In the genomic region with DNA sequence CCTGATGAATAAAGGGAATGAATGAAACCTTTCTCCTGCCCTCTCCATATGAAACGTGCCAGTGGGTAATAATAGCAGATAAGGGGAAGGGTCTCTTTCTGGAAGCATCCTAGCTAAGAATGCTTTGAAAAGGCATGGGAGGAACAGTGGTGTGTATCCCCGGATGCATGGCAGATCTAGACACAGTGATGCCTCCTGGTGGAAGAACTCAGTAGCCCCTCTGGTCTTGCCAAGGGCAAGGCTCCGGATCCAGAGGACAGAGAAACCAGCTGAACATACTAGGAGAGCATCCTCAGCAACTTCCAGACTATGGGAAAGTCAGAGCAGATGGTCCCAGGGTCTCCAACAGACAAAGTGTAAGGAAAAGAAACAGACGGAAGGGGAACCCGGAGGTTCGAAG, we compare ENCODE assay signal across 13 cellular contexts. TPM values are rescaled to one million over a fixed set of nuclear protein-coding genes. Genes with fewer than 3 reads are reported as not detected.
A peak's percentile ranks its signal among the peaks of the same experiment; 100 is the strongest.
DNase-seq lines count a peak whose midpoint lies in the region; ATAC-seq and TF ChIP-seq lines count a peak whose summit lies in the region.
"Had no signal": no experiment of that assay in that cellular context is flagged by ENCODE, and none has a peak within 500 bp of the region (broad histone marks: within the 10 kb centered on the region; RNA-seq: fewer than 3 reads in every experiment).

No MANE protein-coding gene starts in this region.

- H3K9me2 ChIP-seq in HCT116 (ENCODE audit: insufficient read depth) = no peaks in the 10 kb centered on the region

- H3K4me3 ChIP-seq in BE2C (ENCODE audit: low read depth, low read length) = no peak overlapping the region
- H3K4me3 ChIP-seq in HCT116 (replicated peaks in 1 of 2; ENCODE audit: low read depth in 1 of 2, low read length in 2 of 2) = no peak overlapping the region
- no peak overlapping the region for H3K4me3 ChIP-seq in WERI-Rb-1 (ENCODE audit: low read depth, low read length)
- no peak overlapping the region for H3K4me3 ChIP-seq in smooth muscle cell
- H3K4me3 ChIP-seq: lung had no signal

- H3F3A ChIP-seq in smooth muscle cell (ENCODE audit: low read depth) = no peaks in the 10 kb centered on the region

- H3K36me3 ChIP-seq in BE2C (no peaks in the 10 kb centered on the region), HCT116 (ENCODE audit: control insufficient read depth in 1 of 2, insufficient read depth in 2 of 2, low read length in 2 of 2) (no peaks in the 10 kb centered on the region), WERI-Rb-1 (no peaks in the 10 kb centered on the region), smooth muscle cell (ENCODE audit: low read depth) (no peaks in the 10 kb centered on the region)

- POLR2A ChIA-PET in HCT116 (lab: Charles Lee) = interaction anchor here (0.9 to 1.5 kb wide), 2 partner anchors 52 to 376 kb away, joined by 3 to 5 read pairs; no protein-coding TSS in a partner anchor

- TF ChIP-seq RAD21 in HCT116 (IDR thresholded peaks at IDR 0.05; ENCODE audit: low read depth) = peak; percentile 43

- H3K9ac ChIP-seq in HCT116 (ENCODE audit: low read length) (no peak overlapping the region), smooth muscle cell (ENCODE audit: low read depth) (no peak overlapping the region)

- no peaks in the 10 kb centered on the region for H3K4me1 ChIP-seq in BE2C
- H3K4me1 ChIP-seq in HCT116 (ENCODE audit: control insufficient read depth in 1 of 2, insufficient read depth in 2 of 2, low read length in 2 of 2) = peaks cover 3 to 13% of the 10 kb centered on the region in 2 experiments; a peak in 3 of 4 replicates
- no peaks in the 10 kb centered on the region for H3K4me1 ChIP-seq in smooth muscle cell (ENCODE audit: low read depth)

- no peak overlapping the region for H3K4me2 ChIP-seq in HCT116 (ENCODE audit: low read length)
- H3K4me2 ChIP-seq in smooth muscle cell = no peak overlapping the region

- H4K20me1 ChIP-seq in HCT116 (ENCODE audit: insufficient read depth) (no peaks in the 10 kb centered on the region), smooth muscle cell (ENCODE audit: low read depth) (no peaks in the 10 kb centered on the region)

- no peaks in the 10 kb centered on the region for H3K9me3 ChIP-seq in BE2C
- no peaks in the 10 kb centered on the region for H3K9me3 ChIP-seq in HCT116 (ENCODE audit: control insufficient read depth in 1 of 2, insufficient read depth in 1 of 2, low read depth in 1 of 2, low read length in 2 of 2)
- H3K9me3 ChIP-seq in WERI-Rb-1 (ENCODE audit: severe bottlenecking) = no peaks in the 10 kb centered on the region
- no peaks in the 10 kb centered on the region for H3K9me3 ChIP-seq in smooth muscle cell (replicated peaks; ENCODE audit: low read depth)

- DNase-seq in BE2C (no peak), HCT116 (ENCODE audit: low read depth, low spot score) (peak; percentile 8), WERI-Rb-1 (no peak), islet precursor cell (peak; percentile 78), inferior parietal cortex (ENCODE audit: extremely low spot score) (no peak), smooth muscle cell (lab: John Stamatoyannopoulos, UW; ENCODE audit: unreplicated experiment) (no peak), hypothalamus (lab: John Stamatoyannopoulos, UW) (no peak)
- DNase-seq: central memory CD4-positive, alpha-beta T cell; NCI-H1436; stimulated activated CD4-positive, alpha-beta T cell treated with anti-CD3 and anti-CD28 coated beads, Interleukin-4, amount 100 ng/mL, for 1 hour had no signal

- RAD21 ChIA-PET in HCT116 (lab: Charles Lee; ENCODE audit: low non-redundant PET in 1 of 2, low total read pairs in 2 of 2, uncharacterized antibody in 2 of 2, unreplicated experiment in 2 of 2) = interaction anchor here (1.2 to 1.5 kb wide), 2 partner anchors 52 kb away, joined by 4 to 6 read pairs; no protein-coding TSS in a partner anchor

- H3K79me2 ChIP-seq in HCT116 (ENCODE audit: insufficient read depth, low read length) (no peaks in the 10 kb centered on the region), smooth muscle cell (ENCODE audit: low read depth) (no peaks in the 10 kb centered on the region)

- TF ChIP-seq CTCF in BE2C (IDR thresholded peaks at IDR 0.05; ENCODE audit: low read depth, low read length) = peak; percentile 56
- peak; percentile 42 to 66 (median 64); a peak in 5 of 6 replicates for TF ChIP-seq CTCF in HCT116 (IDR thresholded peaks at IDR 0.05 in 2 of 3, conservative IDR thresholded peaks at IDR 0.05 in 1 of 3; ENCODE audit: borderline replicate concordance in 1 of 3, insufficient read depth in 1 of 3, low read depth in 2 of 3, low read length in 2 of 3)
- peak; percentile 54 for TF ChIP-seq CTCF in WERI-Rb-1 (IDR thresholded peaks at IDR 0.05; ENCODE audit: low read depth, low read length)
- no peak for TF ChIP-seq CTCF in smooth muscle cell (IDR thresholded peaks at IDR 0.05; ENCODE audit: borderline replicate concordance, insufficient read depth, poor library complexity, severe bottlenecking)

- no peak overlapping the region for H2AFZ ChIP-seq in HCT116 (ENCODE audit: low read depth, low read length, poor library complexity, severe bottlenecking)
- no peak overlapping the region for H2AFZ ChIP-seq in smooth muscle cell (ENCODE audit: low read depth)

- BruUV-seq in HCT116 (replicated peaks; lab: Mats Ljungman, UMichigan) = no TSS peak

- intact Hi-C loops in HCT116 (cut with micrococcal nuclease) = loop anchor here (5.0 kb wide), 1 partner anchor 52 kb away; no protein-coding TSS in a partner anchor

- 74% methylated on average over 6 of the region's 6 CpGs for WGBS in smooth muscle cell (ENCODE audit: low lambda C conversion rate)

- ATAC-seq in HCT116 (peak; percentile 75), HG03196 (IDR thresholded peaks at IDR 0.05; ENCODE audit: unreplicated experiment) (no peak)
- ATAC-seq: activated CD4-positive, CD25-positive, alpha-beta regulatory T cell treated with anti-CD3 and anti-CD28 coated beads, Interleukin-2, amount 50 U/mL, for 24 hours had no signal

- CTCF ChIA-PET in HCT116 (lab: Charles Lee) = interaction anchor here (0.6 to 6.8 kb wide), 3 partner anchors 10 to 108 kb away, joined by 3 to 37 read pairs (median 6); no protein-coding TSS in a partner anchor

- no peak overlapping the region for H3K27ac ChIP-seq in HCT116 (ENCODE audit: low read depth, low read length)
- no peak overlapping the region for H3K27ac ChIP-seq in WERI-Rb-1
- no peak overlapping the region for H3K27ac ChIP-seq in smooth muscle cell (ENCODE audit: low read depth)

- H3K27me3 ChIP-seq in BE2C = no peaks in the 10 kb centered on the region
- H3K27me3 ChIP-seq in HCT116 (ENCODE audit: insufficient read depth, low read length) = no peaks in the 10 kb centered on the region
- H3K27me3 ChIP-seq in WERI-Rb-1 (ENCODE audit: insufficient read depth, low read depth, severe bottlenecking) = no peaks in the 10 kb centered on the region
- H3K27me3 ChIP-seq in smooth muscle cell (ENCODE audit: low read depth) = no peaks in the 10 kb centered on the region

- no peak for TF ChIP-seq POLR2A in HCT116 (IDR thresholded peaks at IDR 0.05; ENCODE audit: borderline replicate concordance, extremely low read depth, insufficient read depth, insufficient read length)

TF ChIP-seq in HCT116, 20 proteins besides CTCF, POLR2A, EP300 and RAD21:
- TF ChIP-seq POLR2AphosphoS5 (IDR thresholded peaks at IDR 0.05; ENCODE audit: low read depth, low read length) (no peak), SRF (IDR thresholded peaks at IDR 0.05; ENCODE audit: low read depth) (no peak), SIN3A (IDR thresholded peaks at IDR 0.05; ENCODE audit: low read depth) (no peak)
- TF ChIP-seq, protein P1, sequence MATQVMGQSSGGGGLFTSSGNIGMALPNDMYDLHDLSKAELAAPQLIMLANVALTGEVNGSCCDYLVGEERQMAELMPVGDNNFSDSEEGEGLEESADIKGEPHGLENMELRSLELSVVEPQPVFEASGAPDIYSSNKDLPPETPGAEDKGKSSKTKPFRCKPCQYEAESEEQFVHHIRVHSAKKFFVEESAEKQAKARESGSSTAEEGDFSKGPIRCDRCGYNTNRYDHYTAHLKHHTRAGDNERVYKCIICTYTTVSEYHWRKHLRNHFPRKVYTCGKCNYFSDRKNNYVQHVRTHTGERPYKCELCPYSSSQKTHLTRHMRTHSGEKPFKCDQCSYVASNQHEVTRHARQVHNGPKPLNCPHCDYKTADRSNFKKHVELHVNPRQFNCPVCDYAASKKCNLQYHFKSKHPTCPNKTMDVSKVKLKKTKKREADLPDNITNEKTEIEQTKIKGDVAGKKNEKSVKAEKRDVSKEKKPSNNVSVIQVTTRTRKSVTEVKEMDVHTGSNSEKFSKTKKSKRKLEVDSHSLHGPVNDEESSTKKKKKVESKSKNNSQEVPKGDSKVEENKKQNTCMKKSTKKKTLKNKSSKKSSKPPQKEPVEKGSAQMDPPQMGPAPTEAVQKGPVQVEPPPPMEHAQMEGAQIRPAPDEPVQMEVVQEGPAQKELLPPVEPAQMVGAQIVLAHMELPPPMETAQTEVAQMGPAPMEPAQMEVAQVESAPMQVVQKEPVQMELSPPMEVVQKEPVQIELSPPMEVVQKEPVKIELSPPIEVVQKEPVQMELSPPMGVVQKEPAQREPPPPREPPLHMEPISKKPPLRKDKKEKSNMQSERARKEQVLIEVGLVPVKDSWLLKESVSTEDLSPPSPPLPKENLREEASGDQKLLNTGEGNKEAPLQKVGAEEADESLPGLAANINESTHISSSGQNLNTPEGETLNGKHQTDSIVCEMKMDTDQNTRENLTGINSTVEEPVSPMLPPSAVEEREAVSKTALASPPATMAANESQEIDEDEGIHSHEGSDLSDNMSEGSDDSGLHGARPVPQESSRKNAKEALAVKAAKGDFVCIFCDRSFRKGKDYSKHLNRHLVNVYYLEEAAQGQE (IDR thresholded peaks at IDR 0.05; ENCODE audit: low read depth) = no peak

RNA-seq across cellular contexts. Expression of a gene that starts 6.4 kb away (rescaled TPM):
- 0.39 TPM for polyA plus RNA-seq in BE2C (2012; ENCODE audit: insufficient read depth, insufficient read length, low read depth)
- total RNA-seq in HCT116 (2021; ENCODE audit: unreplicated experiment) = 1.0 TPM
- 0.82 and 0.96 TPM in 2 replicates for polyA plus RNA-seq in HCT116 (2012)
- total RNA-seq in smooth muscle cell = 0.13 and 0.31 TPM in 2 replicates
- polyA plus RNA-seq in smooth muscle cell = 0.67 and 1.3 TPM in 2 replicates

RNA-seq across cellular contexts. Expression of a gene that starts 20.1 kb away (rescaled TPM):
- polyA plus RNA-seq in BE2C (2012; ENCODE audit: insufficient read depth, insufficient read length, low read depth) = 0.46 TPM
- not detected for total RNA-seq in HCT116 (2021; ENCODE audit: unreplicated experiment)
- polyA plus RNA-seq in HCT116 (2012) = 2.8 and 3.5 TPM in 2 replicates
- total RNA-seq in smooth muscle cell = 0.09 TPM in 1 of 2 replicates, not detected in the other
- 0.93 and 1.4 TPM in 2 replicates for polyA plus RNA-seq in smooth muscle cell

RNA-seq across cellular contexts. Expression of a gene that starts 46.9 kb away (rescaled TPM):
- 32.7 TPM for polyA plus RNA-seq in BE2C (2012; ENCODE audit: insufficient read depth, insufficient read length, low read depth)
- 40.0 TPM for total RNA-seq in HCT116 (2021; ENCODE audit: unreplicated experiment)
- 30.7 and 32.6 TPM in 2 replicates for polyA plus RNA-seq in HCT116 (2012)
- 8.8 and 23.4 TPM in 2 replicates for total RNA-seq in smooth muscle cell
- 17.5 and 30.1 TPM in 2 replicates for polyA plus RNA-seq in smooth muscle cell

Comparison
In these comparisons a context has a peak if more than half of its experiments do, and no peak if none do; other contexts are left out.
1. DNase-seq: peak in HCT116 (single experiment) and islet precursor cell (single experiment); none in BE2C (single experiment), WERI-Rb-1 (single experiment), inferior parietal cortex (single experiment), smooth muscle cell (single experiment) and hypothalamus (0 of 51).